7 cellular contexts compared by ENCODE assay signal in genomic region chr1:248945446-248945845, GRCh38. TPM values are rescaled to one million over a fixed set of nuclear protein-coding genes. Genes with fewer than 3 reads are reported as not detected.
DNase-seq lines count a peak whose midpoint lies in the region; ATAC-seq, FAIRE-seq and TF ChIP-seq lines count a peak whose summit lies in the region.
"Not testable (repeated sequence)": the region's sequence is repeated elsewhere in the genome, so short reads cannot be mapped to it uniquely, and the experiment has no call there.

No MANE protein-coding gene starts in this region.

- not testable (repeated sequence) for TF ChIP-seq EP300 in HepG2 (IDR thresholded peaks at IDR 0.05; ENCODE audit: low read depth in 2 of 2, low read length in 2 of 2); HepG2 (CRISPR knock-in tag; IDR thresholded peaks at IDR 0.05; ENCODE audit: borderline replicate concordance)

- H3K9me3 ChIP-seq in PC-3 (ENCODE audit: low read length); HepG2 (ENCODE audit: low read length): not testable (repeated sequence)

- not testable (repeated sequence) for H3K27me3 Mint-ChIP-seq in activated CD8-positive, alpha-beta T cell treated with anti-CD3 and anti-CD28 coated beads, Interleukin-2, amount 10 ng/mL, durations not matched to agents 7 days and 5 days (ENCODE audit: low read depth)

- not testable (repeated sequence) for H3F3A ChIP-seq in PC-3 (ENCODE audit: low read length, unreplicated experiment)

- not testable (repeated sequence) for H3K9me3 Mint-ChIP-seq in activated CD8-positive, alpha-beta T cell treated with anti-CD3 and anti-CD28 coated beads, Interleukin-2, amount 10 ng/mL, durations not matched to agents 7 days and 5 days (ENCODE audit: insufficient read depth)

- not testable (repeated sequence) for H3K27ac Mint-ChIP-seq in activated CD8-positive, alpha-beta T cell treated with anti-CD3 and anti-CD28 coated beads, Interleukin-2, amount 10 ng/mL, durations not matched to agents 7 days and 5 days

- H4K20me1 ChIP-seq in PC-3 (ENCODE audit: low read length); HepG2 (ENCODE audit: insufficient read depth, low read length): not testable (repeated sequence)

- TF ChIP-seq RAD21 in HepG2 (CRISPR knock-in tag; IDR thresholded peaks at IDR 0.05): not testable (repeated sequence)

- POLR2A ChIA-PET in PC-3 (lab: Charles Lee; ENCODE audit: unreplicated experiment); activated CD8-positive, alpha-beta T cell treated with anti-CD3 and anti-CD28 coated beads, Interleukin-2, amount 10 ng/mL, durations not matched to agents 7 days and 5 days (lab: Charles Lee); HepG2 (lab: Yijun Ruan, JAX): not testable (repeated sequence)

- H3K4me2 ChIP-seq in PC-3 (ENCODE audit: low read length); HepG2 (ENCODE audit: low read depth, low read length): not testable (repeated sequence)

- not testable (repeated sequence) for H3K36me3 Mint-ChIP-seq in activated CD8-positive, alpha-beta T cell treated with anti-CD3 and anti-CD28 coated beads, Interleukin-2, amount 10 ng/mL, durations not matched to agents 7 days and 5 days (ENCODE audit: low read depth)

- H3K79me2 ChIP-seq in PC-3 (ENCODE audit: low read length); HepG2 (ENCODE audit: insufficient read depth, low read length): not testable (repeated sequence)

- H3K9ac ChIP-seq in PC-3 (ENCODE audit: low read length); HepG2 (ENCODE audit: insufficient read depth, low read depth, low read length): not testable (repeated sequence)

- H3K4me3 ChIP-seq in PC-3 (ENCODE audit: low read length); choroid plexus epithelial cell (ENCODE audit: low read depth, low read length); HepG2 (replicated peaks in 1 of 3; ENCODE audit: insufficient read depth in 1 of 3, low read depth in 2 of 3, low read length in 3 of 3): not testable (repeated sequence)

- in situ Hi-C loops in HepG2 (cut with HindIII; ENCODE audit: extremely low pct_ligation_motif_present, low pct_unique_long_range_greater_than_20kb): not testable (repeated sequence)

- H3K9me2 ChIP-seq in PC-3 (replicated peaks; ENCODE audit: low read length): not testable (repeated sequence)

- not testable (repeated sequence) for H3K27me3 ChIP-seq in PC-3 (ENCODE audit: low read length); HepG2 (ENCODE audit: control insufficient read depth in 1 of 2, insufficient read depth in 2 of 2, low read length in 2 of 2)

- intact Hi-C loops in PC-3 (cut with micrococcal nuclease); Right ventricle myocardium inferior (cut with DNase I); HepG2 (cut with micrococcal nuclease; ENCODE audit: unreplicated experiment); sciatic nerve (cut with DNase I): not testable (repeated sequence)

- not testable (repeated sequence) for TF ChIP-seq POLR2A in GM12892 (IDR thresholded peaks at IDR 0.05; ENCODE audit: low read depth, low read length); HepG2 (IDR thresholded peaks at IDR 0.05; ENCODE audit: insufficient read depth in 1 of 2, low read depth in 2 of 2, low read length in 2 of 2)

- CTCF ChIA-PET in PC-3 (lab: Charles Lee); activated CD8-positive, alpha-beta T cell treated with anti-CD3 and anti-CD28 coated beads, Interleukin-2, amount 10 ng/mL, durations not matched to agents 7 days and 5 days (lab: Charles Lee); HepG2 (lab: Yijun Ruan, JAX; ENCODE audit: low intra/inter-chr PET ratio, low total read pairs): not testable (repeated sequence)

- TF ChIP-seq CTCF in PC-3 (conservative IDR thresholded peaks at IDR 0.05; ENCODE audit: low read depth, low read length); choroid plexus epithelial cell (conservative IDR thresholded peaks at IDR 0.05; ENCODE audit: low read depth, low read length); HepG2 (CRISPR knock-in tag; IDR thresholded peaks at IDR 0.05): not testable (repeated sequence)

- H3K36me3 ChIP-seq in PC-3 (ENCODE audit: low read depth, low read length); HepG2 (replicated peaks in 1 of 2; ENCODE audit: control insufficient read depth in 1 of 2, insufficient read depth in 2 of 2, low read length in 2 of 2): not testable (repeated sequence)

- not testable (repeated sequence) for H3K27ac ChIP-seq in PC-3 (ENCODE audit: low read length); HepG2 (ENCODE audit: extremely low read length, insufficient read depth, low read length)

- ATAC-seq in PC-3: peak; percentile 31; the same call in 1 of the 2 replicates
- not testable (repeated sequence) for ATAC-seq in activated CD8-positive, alpha-beta T cell treated with anti-CD3 and anti-CD28 coated beads, Interleukin-2, amount 10 ng/mL, durations not matched to agents 7 days and 5 days
- peak; percentile 52 for ATAC-seq in Right ventricle myocardium inferior
- ATAC-seq in HepG2: peak; percentile 35; the same call in 2 of the 3 replicates
- peak; percentile 79 for ATAC-seq in sciatic nerve

- BruUV-seq in PC-3 (replicated peaks; lab: Mats Ljungman, UMichigan); HepG2 (replicated peaks; lab: Mats Ljungman, UMichigan): not testable (repeated sequence)

- DNase-seq in GM12892 (ENCODE audit: insufficient read length); PC-3; Right ventricle myocardium inferior (ENCODE audit: missing footprints); HepG2 (ENCODE audit: low spot score): not testable (repeated sequence)
- peak; percentile 27 for DNase-seq in activated CD8-positive, alpha-beta T cell treated with anti-CD3 and anti-CD28 coated beads, Interleukin-2, amount 10 ng/mL, durations not matched to agents 7 days and 5 days
- DNase-seq in choroid plexus epithelial cell (ENCODE audit: low read depth) (peak; percentile 13), sciatic nerve (ENCODE audit: low spot score) (peak; percentile 86)

- FAIRE-seq in GM12892 (lab: Jason Lieb, UNC): peak; percentile 70
- FAIRE-seq in HepG2 (lab: Jason Lieb, UNC): not testable (repeated sequence)

- WGBS in HepG2 (ENCODE audit: low lambda C conversion rate): 81% methylated on average over 12 of the region's 14 CpGs

- not testable (repeated sequence) for H3K4me1 Mint-ChIP-seq in activated CD8-positive, alpha-beta T cell treated with anti-CD3 and anti-CD28 coated beads, Interleukin-2, amount 10 ng/mL, durations not matched to agents 7 days and 5 days (ENCODE audit: low read depth)

- H3K4me3 Mint-ChIP-seq in activated CD8-positive, alpha-beta T cell treated with anti-CD3 and anti-CD28 coated beads, Interleukin-2, amount 10 ng/mL, durations not matched to agents 7 days and 5 days: not testable (repeated sequence)

- not testable (repeated sequence) for H3K4me1 ChIP-seq in PC-3 (ENCODE audit: insufficient read depth, low read length); HepG2 (ENCODE audit: insufficient read depth, low read length)

- not testable (repeated sequence) for H2AFZ ChIP-seq in PC-3 (ENCODE audit: low read length); HepG2 (ENCODE audit: low read length)

TF ChIP-seq in HepG2, 621 proteins besides CTCF, POLR2A, EP300 and RAD21:
- peak in 1 of 2 experiments; percentile 44; a peak in 1 of 4 replicates for TF ChIP-seq NR2F1 (CRISPR knock-in tag; IDR thresholded peaks at IDR 0.05)
TF ChIP-seq in HepG2: peak in this region for 1; not testable (repeated sequence) for 620.

RNA-seq across cellular contexts. Expression of gene PGBD2, which starts 39.4 kb away (rescaled TPM):
- 2.8 TPM for polyA plus RNA-seq in GM12892 (2012; ENCODE audit: missing spikeins)
- total RNA-seq in PC-3 (2014; rRNA removed): 6.5 and 9.2 TPM in 2 replicates
- total RNA-seq in activated CD8-positive, alpha-beta T cell treated with anti-CD3 and anti-CD28 coated beads, Interleukin-2, amount 10 ng/mL, durations not matched to agents 7 days and 5 days: 1 to 10 TPM; 6.3 to 6.7 TPM
- total RNA-seq in Right ventricle myocardium inferior: 2.9 TPM
- 7.4 and 7.9 TPM in 2 replicates for total RNA-seq in HepG2 (2016; rRNA removed; fragmentation: Illumina TruSeq; extraction: Trizol)
- total RNA-seq in HepG2 (2016; cell fraction: cytosol; rRNA removed; fragmentation: Illumina TruSeq; extraction: Trizol; ENCODE audit: low read depth): 0.81 and 1.5 TPM in 2 replicates
- 7.9 and 8.9 TPM in 2 replicates for total RNA-seq in HepG2 (2016; cell fraction: insoluble cytoplasmic fraction; rRNA removed; fragmentation: Illumina TruSeq; extraction: Trizol)
- total RNA-seq in HepG2 (2016; cell fraction: membrane; rRNA removed; fragmentation: Illumina TruSeq; extraction: Trizol): 1.8 and 2.9 TPM in 2 replicates
- 9.1 and 10.5 TPM in 2 replicates for total RNA-seq in HepG2 (2016; cell fraction: nucleus; rRNA removed; fragmentation: Illumina TruSeq; extraction: Trizol)
- 6.0 and 6.8 TPM in 2 replicates for polyA plus RNA-seq in HepG2 (2011; rRNA removed)
- 3.2 and 3.4 TPM in 2 replicates for polyA plus RNA-seq in HepG2 (2011; cell fraction: cytosol; rRNA removed)
- polyA plus RNA-seq in HepG2 (2011; cell fraction: nucleus; rRNA removed): 14.7 and 16.8 TPM in 2 replicates
- 2.7 and 3.3 TPM in 2 replicates for polyA plus RNA-seq in HepG2 (2012)
- 0.41 and 0.51 TPM in 2 replicates for polyA plus RNA-seq in HepG2 (2016; cell fraction: cytosol; fragmentation: Illumina TruSeq; extraction: Trizol; ENCODE audit: low read depth)
- 6.0 and 6.6 TPM in 2 replicates for polyA plus RNA-seq in HepG2 (2016; cell fraction: insoluble cytoplasmic fraction; fragmentation: Illumina TruSeq; extraction: Trizol; ENCODE audit: low read depth)
- 1.1 and 1.2 TPM in 2 replicates for polyA plus RNA-seq in HepG2 (2016; cell fraction: membrane; fragmentation: Illumina TruSeq; extraction: Trizol; ENCODE audit: low read depth)
- 16.5 and 19.0 TPM in 2 replicates for polyA plus RNA-seq in HepG2 (2016; cell fraction: nucleus; fragmentation: Illumina TruSeq; extraction: Trizol; ENCODE audit: insufficient read depth, low read depth)
- 4.2 and 10.7 TPM in 2 replicates for polyA minus RNA-seq in HepG2 (2011; rRNA and poly(A)+ RNA removed; ENCODE audit: low replicate concordance)
- 1.8 and 3.4 TPM in 2 replicates for polyA minus RNA-seq in HepG2 (2011; cell fraction: cytosol; rRNA and poly(A)+ RNA removed)
- polyA minus RNA-seq in HepG2 (2011; cell fraction: nucleus; rRNA and poly(A)+ RNA removed): 6.8 and 8.1 TPM in 2 replicates
- 10.0 TPM for total RNA-seq in sciatic nerve
